18 cellular contexts compared by ENCODE assay signal in genomic region chr13:31380728-31381127, GRCh38.
DNase-seq lines count a peak whose midpoint lies in the region; ATAC-seq and TF ChIP-seq lines count a peak whose summit lies in the region.
"Had no signal": no experiment of that assay in that cellular context is flagged by ENCODE, and none has a peak within 500 bp of the region (broad histone marks: within the 10 kb centered on the region; RNA-seq: fewer than 3 reads in every experiment).

No MANE protein-coding gene starts in this region.

- H3K27ac ChIP-seq in A673 (ENCODE audit: low read depth, low read length, poor library complexity, severe bottlenecking) = no peak overlapping the region
- H3K27ac ChIP-seq: A549, SJSA1 had no signal

- no peak overlapping the region for H3K27ac Mint-ChIP-seq in nephron progenitor cell
- H3K27ac Mint-ChIP-seq: HFFc6 had no signal

- no peak for TF ChIP-seq CTCF in A673 (conservative IDR thresholded peaks at IDR 0.05; ENCODE audit: low read depth, low read length)
- TF ChIP-seq CTCF in nephron progenitor cell (IDR thresholded peaks at IDR 0.05) = no peak

- H3K27me3 ChIP-seq in A673 (replicated peaks; ENCODE audit: insufficient read depth, low read depth, low read length, poor library complexity) (no peaks in the 10 kb centered on the region), H7 (ENCODE audit: control insufficient read depth, insufficient read depth, low read length) (no peaks in the 10 kb centered on the region)
- H3K27me3 ChIP-seq: SJSA1 had no signal

- DNase-seq in A673 (ENCODE audit: low spot score) (peak; percentile 4), H7 (peak; percentile 29), dermis blood vessel endothelial cell (peak; percentile 26), nephron progenitor cell (peak; percentile 5), hepatic stellate cell (ENCODE audit: low spot score) (no peak), posterior vena cava (ENCODE audit: low spot score) (no peak), RKO (ENCODE audit: low spot score) (no peak)
- DNase-seq: COR-L47, DMS153, GOT3, HFFc6, KBM-7, NCI-H146, NCI-H2081, NCI-H526 treated with DMSO at 0.1 percent for 48 hours had no signal

- no peak overlapping the region for H3K4me3 Mint-ChIP-seq in nephron progenitor cell
- H3K4me3 Mint-ChIP-seq: HFFc6 had no signal

- no peaks in the 10 kb centered on the region for H3K36me3 Mint-ChIP-seq in nephron progenitor cell (ENCODE audit: low read depth)

- ATAC-seq in GM21576 (IDR thresholded peaks at IDR 0.05; ENCODE audit: unreplicated experiment) = no peak
- ATAC-seq: A549 had no signal

- peaks cover 7% of the 10 kb centered on the region for H3K27me3 Mint-ChIP-seq in nephron progenitor cell (ENCODE audit: low read depth, poor library complexity)

- no peaks in the 10 kb centered on the region for H3K36me3 ChIP-seq in A673 (ENCODE audit: insufficient read depth, low read length, poor library complexity, severe bottlenecking)
- no peaks in the 10 kb centered on the region for H3K36me3 ChIP-seq in H7 (replicated peaks; ENCODE audit: control insufficient read depth, insufficient read depth, low read length)
- H3K36me3 ChIP-seq: SJSA1 had no signal

- intact Hi-C loops in A673 (cut with micrococcal nuclease; ENCODE audit: unreplicated experiment) (no loop called here), posterior vena cava (cut with DNase I) (no loop called here)

- POLR2A ChIA-PET in A673 (lab: Charles Lee; ENCODE audit: low non-redundant PET) = no interaction called here

- H3K4me3 ChIP-seq in A673 (ENCODE audit: low read depth, low read length, poor library complexity, severe bottlenecking) (no peak overlapping the region), H7 (ENCODE audit: insufficient read depth, low read depth, low read length) (no peak overlapping the region)
- H3K4me3 ChIP-seq: A549, SJSA1 had no signal

- peaks cover 3% of the 10 kb centered on the region for H3K9me3 Mint-ChIP-seq in nephron progenitor cell
- H3K9me3 Mint-ChIP-seq: HFFc6 had no signal

- no peaks in the 10 kb centered on the region for H3K4me1 ChIP-seq in A673 (ENCODE audit: insufficient read depth, low read length, poor library complexity, severe bottlenecking)
- H3K4me1 ChIP-seq: A549, SJSA1 had no signal

- peaks cover 29% of the 10 kb centered on the region for H3K4me1 Mint-ChIP-seq in nephron progenitor cell

- CTCF ChIA-PET in A673 (lab: Charles Lee) = no interaction called here

- H3K9me3 ChIP-seq in A673 (ENCODE audit: low read depth, low read length, poor library complexity, severe bottlenecking) = no peaks in the 10 kb centered on the region
- H3K9me3 ChIP-seq: A549, SJSA1 had no signal

- BruUV-seq in A673 (replicated peaks; lab: Mats Ljungman, UMichigan) = no TSS peak

Comparison
In these comparisons a context has a peak if more than half of its experiments do, and no peak if none do; other contexts are left out.
1. DNase-seq: peak in A673 (single experiment), H7 (single experiment), dermis blood vessel endothelial cell (single experiment) and nephron progenitor cell (single experiment); none in hepatic stellate cell (single experiment), posterior vena cava (single experiment) and RKO (single experiment).